ENCODE assay signal across 1 cellular context in the genomic region with DNA sequence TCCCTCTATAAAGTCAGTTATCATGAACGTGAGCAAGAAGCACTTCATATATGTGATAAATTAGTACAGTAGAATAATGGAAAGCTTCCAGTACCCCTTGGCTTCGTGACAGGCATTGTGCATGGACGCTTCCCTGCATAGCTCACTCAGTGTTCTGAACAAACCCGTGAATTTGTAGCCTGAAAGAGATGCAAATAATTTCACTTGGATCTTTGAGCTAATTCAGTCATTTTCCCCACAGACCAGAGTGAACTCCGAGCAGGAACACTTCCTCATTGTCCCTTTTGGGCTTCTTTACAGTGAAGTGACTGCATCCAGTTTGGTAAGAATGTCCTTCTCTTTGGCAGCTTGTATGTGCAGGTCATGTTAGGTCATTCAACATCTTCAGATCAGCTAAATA.
TF ChIP-seq lines count a peak whose summit lies in the region.

No MANE protein-coding gene starts in this region.

TF ChIP-seq in WTC11, 78 proteins besides CTCF, POLR2A, EP300 and RAD21 (continued from another document):
- TF ChIP-seq ARID4B (CRISPR knock-in tag; IDR thresholded peaks at IDR 0.05; ENCODE audit: borderline replicate concordance) (no peak), CREB1 (CRISPR knock-in tag; IDR thresholded peaks at IDR 0.05) (no peak), JAZF1 (CRISPR knock-in tag; IDR thresholded peaks at IDR 0.05) (no peak), SP1 (CRISPR knock-in tag; conservative IDR thresholded peaks at IDR 0.05) (no peak), ZNF138 (CRISPR knock-in tag; conservative IDR thresholded peaks at IDR 0.05) (no peak), ZNF396 (CRISPR knock-in tag; IDR thresholded peaks at IDR 0.05; ENCODE audit: borderline replicate concordance) (no peak), GRHL2 (CRISPR knock-in tag; IDR thresholded peaks at IDR 0.05; ENCODE audit: insufficient replicate concordance, severe bottlenecking) (no peak), ATF2 (CRISPR knock-in tag; IDR thresholded peaks at IDR 0.05; ENCODE audit: borderline replicate concordance, low read depth) (no peak), ATF6 (CRISPR knock-in tag; IDR thresholded peaks at IDR 0.05) (no peak), RORB (CRISPR knock-in tag; IDR thresholded peaks at IDR 0.05) (no peak), SOX15 (CRISPR knock-in tag; IDR thresholded peaks at IDR 0.05) (no peak), FOXK1 (CRISPR knock-in tag; IDR thresholded peaks at IDR 0.05) (no peak), ZSCAN18 (CRISPR knock-in tag; IDR thresholded peaks at IDR 0.05) (no peak)
- TF ChIP-seq, protein P1, sequence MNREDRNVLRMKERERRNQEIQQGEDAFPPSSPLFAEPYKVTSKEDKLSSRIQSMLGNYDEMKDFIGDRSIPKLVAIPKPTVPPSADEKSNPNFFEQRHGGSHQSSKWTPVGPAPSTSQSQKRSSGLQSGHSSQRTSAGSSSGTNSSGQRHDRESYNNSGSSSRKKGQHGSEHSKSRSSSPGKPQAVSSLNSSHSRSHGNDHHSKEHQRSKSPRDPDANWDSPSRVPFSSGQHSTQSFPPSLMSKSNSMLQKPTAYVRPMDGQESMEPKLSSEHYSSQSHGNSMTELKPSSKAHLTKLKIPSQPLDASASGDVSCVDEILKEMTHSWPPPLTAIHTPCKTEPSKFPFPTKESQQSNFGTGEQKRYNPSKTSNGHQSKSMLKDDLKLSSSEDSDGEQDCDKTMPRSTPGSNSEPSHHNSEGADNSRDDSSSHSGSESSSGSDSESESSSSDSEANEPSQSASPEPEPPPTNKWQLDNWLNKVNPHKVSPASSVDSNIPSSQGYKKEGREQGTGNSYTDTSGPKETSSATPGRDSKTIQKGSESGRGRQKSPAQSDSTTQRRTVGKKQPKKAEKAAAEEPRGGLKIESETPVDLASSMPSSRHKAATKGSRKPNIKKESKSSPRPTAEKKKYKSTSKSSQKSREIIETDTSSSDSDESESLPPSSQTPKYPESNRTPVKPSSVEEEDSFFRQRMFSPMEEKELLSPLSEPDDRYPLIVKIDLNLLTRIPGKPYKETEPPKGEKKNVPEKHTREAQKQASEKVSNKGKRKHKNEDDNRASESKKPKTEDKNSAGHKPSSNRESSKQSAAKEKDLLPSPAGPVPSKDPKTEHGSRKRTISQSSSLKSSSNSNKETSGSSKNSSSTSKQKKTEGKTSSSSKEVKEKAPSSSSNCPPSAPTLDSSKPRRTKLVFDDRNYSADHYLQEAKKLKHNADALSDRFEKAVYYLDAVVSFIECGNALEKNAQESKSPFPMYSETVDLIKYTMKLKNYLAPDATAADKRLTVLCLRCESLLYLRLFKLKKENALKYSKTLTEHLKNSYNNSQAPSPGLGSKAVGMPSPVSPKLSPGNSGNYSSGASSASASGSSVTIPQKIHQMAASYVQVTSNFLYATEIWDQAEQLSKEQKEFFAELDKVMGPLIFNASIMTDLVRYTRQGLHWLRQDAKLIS (CRISPR knock-in tag; IDR thresholded peaks at IDR 0.05; ENCODE audit: borderline replicate concordance), result no peak
- TF ChIP-seq, protein P2, sequence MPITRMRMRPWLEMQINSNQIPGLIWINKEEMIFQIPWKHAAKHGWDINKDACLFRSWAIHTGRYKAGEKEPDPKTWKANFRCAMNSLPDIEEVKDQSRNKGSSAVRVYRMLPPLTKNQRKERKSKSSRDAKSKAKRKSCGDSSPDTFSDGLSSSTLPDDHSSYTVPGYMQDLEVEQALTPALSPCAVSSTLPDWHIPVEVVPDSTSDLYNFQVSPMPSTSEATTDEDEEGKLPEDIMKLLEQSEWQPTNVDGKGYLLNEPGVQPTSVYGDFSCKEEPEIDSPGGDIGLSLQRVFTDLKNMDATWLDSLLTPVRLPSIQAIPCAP (CRISPR knock-in tag; IDR thresholded peaks at IDR 0.05), result no peak
